In genomic region chr17:82244413-82245140, GRCh38 we compare ENCODE assay signal across 8 cellular contexts. TPM values are rescaled to one million over a fixed set of nuclear protein-coding genes. Genes with fewer than 3 reads are reported as not detected.
DNase-seq lines count a peak whose midpoint lies in the region; FAIRE-seq and TF ChIP-seq lines count a peak whose summit lies in the region.

No MANE protein-coding gene starts in this region.

- DNase-seq in Calu3: peak; percentile 46
- no peak for DNase-seq in astrocyte (ENCODE audit: low read depth)
- DNase-seq in lung microvascular endothelial cell (ENCODE audit: low read depth in 2 of 2): peak; percentile 47 to 48
- no peak for DNase-seq in SIG-M5 treated with dmso at 0.1 percent for 504 hours (lab: John Stamatoyannopoulos, UW; ENCODE audit: unreplicated experiment)
- DNase-seq in NCI-H510A treated with DMSO at 0.1 percent for 48 hours (lab: John Stamatoyannopoulos, UW): no peak
- DNase-seq in effector memory CD4-positive, alpha-beta T cell: no peak
- no peak for DNase-seq in stimulated activated CD4-positive, alpha-beta T cell treated with anti-CD3 and anti-CD28 coated beads, Interleukin-1b, Interleukin-23, amount 100 ng/mL, for 48 hours

- H3K9me3 Mint-ChIP-seq in Calu3 (ENCODE audit: low read depth, unreplicated experiment) (no peaks in the 10 kb centered on the region), IgD-negative memory B cell (no peaks in the 10 kb centered on the region), astrocyte (ENCODE audit: unreplicated experiment) (no peaks in the 10 kb centered on the region)

- H3K36me3 Mint-ChIP-seq in Calu3 (ENCODE audit: insufficient read depth, unreplicated experiment): peaks cover 95% of the 10 kb centered on the region
- peaks cover 2% of the 10 kb centered on the region for H3K36me3 Mint-ChIP-seq in IgD-negative memory B cell
- peaks cover 23% of the 10 kb centered on the region for H3K36me3 Mint-ChIP-seq in astrocyte (ENCODE audit: low read depth, unreplicated experiment)

- no TSS peak for BruUV-seq in Calu3 (replicated peaks; lab: Mats Ljungman, UMichigan)

- peaks cover 81% of the 10 kb centered on the region for H3K79me2 ChIP-seq in astrocyte (ENCODE audit: insufficient read depth, low read length)

- TF ChIP-seq CTCF in Calu3 (IDR thresholded peaks at IDR 0.05; ENCODE audit: unreplicated experiment) (peak; percentile 62), astrocyte (IDR thresholded peaks at IDR 0.05; ENCODE audit: insufficient read depth, low read depth, low read length) (peak; percentile 64)

- H3K4me1 ChIP-seq in astrocyte (ENCODE audit: insufficient read depth, low read length): peaks cover 50% of the 10 kb centered on the region
- peaks cover 23% of the 10 kb centered on the region for H3K4me1 ChIP-seq in effector memory CD4-positive, alpha-beta T cell (ENCODE audit: control insufficient read depth, insufficient read depth, low read length, poor library complexity, severe bottlenecking)

- no peak for FAIRE-seq in astrocyte (lab: Jason Lieb, UNC)

- no peak overlapping the region for H3K9ac ChIP-seq in astrocyte (ENCODE audit: low read length)

- H3K9me3 ChIP-seq in astrocyte (ENCODE audit: insufficient read depth, low read depth, low read length): no peaks in the 10 kb centered on the region
- H3K9me3 ChIP-seq in effector memory CD4-positive, alpha-beta T cell (ENCODE audit: control insufficient read depth, low read length): no peaks in the 10 kb centered on the region

- intact Hi-C loops in Calu3 (cut with micrococcal nuclease; ENCODE audit: unreplicated experiment): loop anchor here (10.0 kb wide), 2 partner anchors 50 to 80 kb away; no protein-coding TSS in a partner anchor

- H3K4me3 ChIP-seq in astrocyte (ENCODE audit: insufficient read depth, low read depth, low read length): no peak overlapping the region
- H3K4me3 ChIP-seq in effector memory CD4-positive, alpha-beta T cell (ENCODE audit: insufficient read depth, low read depth, low read length, poor library complexity, severe bottlenecking): no peak overlapping the region

- H3K27me3 ChIP-seq in astrocyte (ENCODE audit: insufficient read depth, low read length): no peaks in the 10 kb centered on the region
- no peaks in the 10 kb centered on the region for H3K27me3 ChIP-seq in effector memory CD4-positive, alpha-beta T cell (replicated peaks; ENCODE audit: control insufficient read depth, insufficient read depth, low read length, poor library complexity, severe bottlenecking)

- no peak overlapping the region for H3K4me2 ChIP-seq in astrocyte (ENCODE audit: low read length)

- no peak overlapping the region for H3K27ac ChIP-seq in astrocyte (ENCODE audit: low read depth, low read length)
- H3K27ac ChIP-seq in effector memory CD4-positive, alpha-beta T cell (ENCODE audit: insufficient read depth, low read length, poor library complexity, severe bottlenecking): no peak overlapping the region

- H4K20me1 ChIP-seq in astrocyte (ENCODE audit: insufficient read depth, low read length): peaks cover 100% of the 10 kb centered on the region

- CTCF ChIA-PET in Calu3 (lab: Charles Lee): interaction anchor here (0.6 kb wide), 1 partner anchor 60 kb away, joined by 6 read pairs; no protein-coding TSS in a partner anchor

- H3K4me3 Mint-ChIP-seq in Calu3 (ENCODE audit: low read depth, unreplicated experiment) (no peak overlapping the region), IgD-negative memory B cell (peak overlapping the region in 2 of 4 donors; percentile 21 to 29), astrocyte (ENCODE audit: unreplicated experiment) (peak overlapping the region; percentile 51)

- H3K27ac Mint-ChIP-seq in Calu3 (ENCODE audit: unreplicated experiment) (peak overlapping the region; percentile 82), IgD-negative memory B cell (peak overlapping the region; percentile 8 to 87 (median 23)), astrocyte (ENCODE audit: unreplicated experiment) (peak overlapping the region; percentile 87)

- H3K4me1 Mint-ChIP-seq in Calu3 (ENCODE audit: low read depth, unreplicated experiment) (peaks cover 46% of the 10 kb centered on the region), IgD-negative memory B cell (peaks cover 10 to 30% (median 13%) of the 10 kb centered on the region in 3 donors), astrocyte (ENCODE audit: low read depth, unreplicated experiment) (peaks cover 22% of the 10 kb centered on the region)

- H3K36me3 ChIP-seq in astrocyte (ENCODE audit: insufficient read depth, low read length): peaks cover 36% of the 10 kb centered on the region
- H3K36me3 ChIP-seq in effector memory CD4-positive, alpha-beta T cell (ENCODE audit: control insufficient read depth, insufficient read depth, low read length): peaks cover 74% of the 10 kb centered on the region

- H2AFZ ChIP-seq in astrocyte (ENCODE audit: low read depth, low read length): no peak overlapping the region

- H3K27me3 Mint-ChIP-seq in Calu3 (ENCODE audit: unreplicated experiment) (no peaks in the 10 kb centered on the region), IgD-negative memory B cell (no peaks in the 10 kb centered on the region), astrocyte (ENCODE audit: low read depth, unreplicated experiment) (no peaks in the 10 kb centered on the region)

RNA-seq across cellular contexts. Expression of gene SLC16A3, which starts 15.7 kb away (rescaled TPM):
- total RNA-seq in Calu3 (2022): 44.7 and 47.2 TPM in 2 replicates
- 3.7 TPM for polyA plus RNA-seq in IgD-negative memory B cell
- total RNA-seq in astrocyte: 292 and 385 TPM in 2 replicates
- total RNA-seq in lung microvascular endothelial cell: 67.8 and 135 TPM in 2 replicates

RNA-seq across cellular contexts. Expression of gene CSNK1D, which starts 28.9 kb away (rescaled TPM):
- 157 and 160 TPM in 2 replicates for total RNA-seq in Calu3 (2022)
- polyA plus RNA-seq in IgD-negative memory B cell: 78.3 TPM
- total RNA-seq in astrocyte: 146 and 153 TPM in 2 replicates
- total RNA-seq in lung microvascular endothelial cell: 38.8 and 41.3 TPM in 2 replicates

RNA-seq across cellular contexts. Expression of gene CCDC57, which starts 31.9 kb away (rescaled TPM):
- total RNA-seq in Calu3 (2022) (69.9 and 76.8 TPM in 2 replicates), astrocyte (19.9 and 20.4 TPM in 2 replicates), lung microvascular endothelial cell (2.0 and 3.4 TPM in 2 replicates)
- polyA plus RNA-seq in IgD-negative memory B cell: 34.1 TPM

Comparison
In these comparisons a context has a peak if more than half of its experiments do, and no peak if none do; other contexts are left out.
1. DNase-seq: peak in Calu3 (single experiment) and lung microvascular endothelial cell (2 of 2); none in astrocyte (single experiment), SIG-M5 treated with dmso at 0.1 percent for 504 hours (single experiment), NCI-H510A treated with DMSO at 0.1 percent for 48 hours (single experiment), effector memory CD4-positive, alpha-beta T cell (0 of 3) and stimulated activated CD4-positive, alpha-beta T cell treated with anti-CD3 and anti-CD28 coated beads, Interleukin-1b, Interleukin-23, amount 100 ng/mL, for 48 hours (single experiment).
2. H3K27ac Mint-ChIP-seq: peak in every context shown above with its lines; median percentile 87 in astrocyte; 82 in Calu3; 23 in IgD-negative memory B cell.